Comparison of ENCODE assay signal across 1 cellular context in genomic region chr6:159805418-159806020, GRCh38.
TF ChIP-seq lines count a peak whose summit lies in the region.

No MANE protein-coding gene starts in this region.

TF ChIP-seq in K562, 482 proteins besides CTCF, POLR2A, EP300 and RAD21 (continued from another document):
- TF ChIP-seq ZBTB2 (IDR thresholded peaks at IDR 0.05) (no peak), BACH1 (tag; IDR thresholded peaks at IDR 0.05) (peak; percentile 56; the same call in 1 of the 2 replicates), SMARCE1 (IDR thresholded peaks at IDR 0.05) (peak; percentile 43; the same call in 1 of the 2 replicates), MAZ (CRISPR knock-in tag; conservative IDR thresholded peaks at IDR 0.05 in 1 of 2, IDR thresholded peaks at IDR 0.05 in 1 of 2) (0 out of 4 replicates have a peak, but pooled peaks of 1 of the 2 experiments have one; percentile 10), ZNF778 (CRISPR knock-in tag; IDR thresholded peaks at IDR 0.05) (no peak), EZH2 (IDR thresholded peaks at IDR 0.05; ENCODE audit: borderline replicate concordance, low read depth, low read length) (no peak), CHD1 (IDR thresholded peaks at IDR 0.05; ENCODE audit: low read length) (no peak), PBX2 (CRISPR knock-in tag; IDR thresholded peaks at IDR 0.05; ENCODE audit: low read depth) (no peak), PBX2 (tag; conservative IDR thresholded peaks at IDR 0.05; ENCODE audit: low read depth) (no peak), MAX (CRISPR knock-in tag; IDR thresholded peaks at IDR 0.05) (no peak), ERF (CRISPR knock-in tag; IDR thresholded peaks at IDR 0.05) (no peak), CC2D1A (IDR thresholded peaks at IDR 0.05) (no peak), HBP1 (CRISPR knock-in tag; IDR thresholded peaks at IDR 0.05) (no peak), ZNF584 (CRISPR knock-in tag; IDR thresholded peaks at IDR 0.05; ENCODE audit: low read depth) (peak; percentile 25; the same call in 1 of the 2 replicates), ATF3 (IDR thresholded peaks at IDR 0.05) (peak; percentile 47; the same call in 1 of the 2 replicates), ATF3 (CRISPR knock-in tag; conservative IDR thresholded peaks at IDR 0.05) (no peak), NFXL1 (CRISPR knock-in tag; IDR thresholded peaks at IDR 0.05) (no peak), SOX6 (IDR thresholded peaks at IDR 0.05) (peak; percentile 72; the same call in 1 of the 2 replicates), DDX20 (tag; IDR thresholded peaks at IDR 0.05; ENCODE audit: low read depth) (peak; percentile 60; the same call in 1 of the 2 replicates), NFE2 (IDR thresholded peaks at IDR 0.05; ENCODE audit: low read depth) (no peak), ZNF75A (CRISPR knock-in tag; IDR thresholded peaks at IDR 0.05) (no peak), SMAD1 (IDR thresholded peaks at IDR 0.05; ENCODE audit: low read depth, low read length, partially characterized antibody) (no peak), ATF1 (CRISPR knock-in tag; IDR thresholded peaks at IDR 0.05) (no peak), ATF1 (tag; IDR thresholded peaks at IDR 0.05) (0 out of 2 replicates have a peak, but pooled peaks have one; percentile 12), ID3 (CRISPR knock-in tag; IDR thresholded peaks at IDR 0.05) (no peak), ID3 (tag; IDR thresholded peaks at IDR 0.05) (0 out of 2 replicates have a peak, but pooled peaks have one; percentile 9), ESRRB (CRISPR knock-in tag; IDR thresholded peaks at IDR 0.05; ENCODE audit: borderline replicate concordance) (no peak), CUX1 (CRISPR knock-in tag; IDR thresholded peaks at IDR 0.05) (no peak), ZNF165 (CRISPR knock-in tag; IDR thresholded peaks at IDR 0.05; ENCODE audit: borderline replicate concordance) (0 out of 2 replicates have a peak, but pooled peaks have one; percentile 45), STAT5B (CRISPR knock-in tag; IDR thresholded peaks at IDR 0.05) (no peak), CBX1 (IDR thresholded peaks at IDR 0.05; ENCODE audit: low read depth) (no peak), MBD1 (CRISPR knock-in tag; IDR thresholded peaks at IDR 0.05) (no peak), HNRNPUL1 (IDR thresholded peaks at IDR 0.05; ENCODE audit: low read length) (no peak), CREM (IDR thresholded peaks at IDR 0.05; ENCODE audit: low read depth) (no peak)
